8 cellular contexts compared by ENCODE assay signal in the genomic region with DNA sequence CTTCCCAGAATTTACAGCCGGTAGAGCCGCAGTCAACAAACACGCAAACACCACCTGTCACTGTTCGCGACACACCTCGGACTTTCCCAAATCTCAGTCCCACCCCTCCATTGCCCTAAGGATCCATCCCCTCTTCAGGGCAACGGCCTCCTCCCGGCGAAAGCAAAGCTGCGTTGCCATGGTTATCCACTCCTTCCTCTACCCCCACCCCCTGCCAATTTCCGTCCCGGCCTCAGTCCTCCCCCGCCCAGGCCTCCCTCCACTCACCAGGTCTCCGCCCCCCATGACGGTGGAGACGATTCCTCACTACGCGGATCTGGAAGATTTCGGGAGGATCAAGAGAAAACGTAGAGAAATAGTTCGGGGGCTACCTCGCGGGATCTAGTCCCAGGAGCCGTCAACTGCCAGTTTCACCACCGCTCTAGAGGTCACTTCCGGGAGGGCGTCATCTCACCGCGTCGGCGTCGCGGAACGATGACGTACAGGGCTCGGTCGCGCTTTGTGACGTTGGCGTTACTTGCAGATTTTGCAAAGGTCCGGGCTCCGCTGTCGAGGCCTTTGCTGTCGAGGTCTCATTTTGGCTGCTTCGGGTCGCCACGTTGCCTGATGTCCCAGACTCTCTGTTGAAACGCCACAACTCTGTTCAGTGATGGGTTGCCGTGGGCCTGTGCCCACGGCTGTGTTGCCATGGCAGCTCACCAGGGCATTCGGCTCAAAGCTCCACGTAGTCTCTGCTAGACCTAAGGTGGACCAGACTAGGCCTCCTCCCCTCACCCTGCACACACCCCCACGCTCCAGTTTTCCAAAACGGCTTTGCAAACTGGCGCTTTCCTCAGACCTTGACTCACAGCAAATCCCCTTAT. TPM values are rescaled to one million over a fixed set of nuclear protein-coding genes. Genes with fewer than 3 reads are reported as not detected.
DNase-seq lines count a peak whose midpoint lies in the region; ATAC-seq and TF ChIP-seq lines count a peak whose summit lies in the region.

A gene (minus strand): TSS at position 423 of the 863 bp plus-strand sequence. CDS start 138 bp downstream, at position 285.

- intact Hi-C loops in mucosa of descending colon (cut with DNase I, micrococcal nuclease), result no loop called here

- H3K27ac ChIP-seq in epithelial cell of prostate, result peak within 1 kb of the TSS; percentile 88

- H3K4me3 ChIP-seq in mucosa of descending colon, result peak within 1 kb of the TSS; percentile 83

- in situ Hi-C loops in Caki2 (cut with HindIII; ENCODE audit: low pct_unique_long_range_greater_than_20kb, low sequenced_read_pairs), result no loop called here

- TF ChIP-seq CTCF in mucosa of descending colon (IDR thresholded peaks at IDR 0.05), result no peak

- H3K9me3 ChIP-seq in mucosa of descending colon, result no peaks in the 10 kb centered on the region

- peak; percentile 60 for ATAC-seq in GM21526 (IDR thresholded peaks at IDR 0.05; ENCODE audit: low FRiP score, unreplicated experiment)
- ATAC-seq in mucosa of descending colon, result peak; percentile 99

- H3K36me3 ChIP-seq in mucosa of descending colon (ENCODE audit: low read depth), result peaks cover 3% of the 10 kb centered on the region

- no peak; the same call in 1 of the 2 replicates for TF ChIP-seq RAD21 in Ishikawa (IDR thresholded peaks at IDR 0.05; ENCODE audit: low read depth)

- TF ChIP-seq EP300 in Ishikawa (IDR thresholded peaks at IDR 0.05; ENCODE audit: borderline replicate concordance), result no peak

- peak; percentile 96 for DNase-seq in Caki2 (ENCODE audit: low read depth)
- peak; percentile 92 for DNase-seq in OCI-M2 (lab: John Stamatoyannopoulos, UW; ENCODE audit: unreplicated experiment)
- DNase-seq in activated T-cell treated with anti-CD3 and anti-CD28 coated beads for 4 hours, result peak; percentile 97
- peak; percentile 88 for DNase-seq in epithelial cell of prostate (ENCODE audit: low read depth, low spot score)
- DNase-seq in mucosa of descending colon, result peak; percentile 95 to 99 (median 99)
- DNase-seq in stimulated activated CD8-positive, alpha-beta memory T cell treated with anti-CD3 and anti-CD28 coated beads, Interleukin-4, amount 100 ng/mL, for 1 hour (ENCODE audit: low read depth in 2 of 2, low spot score in 1 of 2), result peak; percentile 94 to 95

- peaks cover 9% of the 10 kb centered on the region for H3K4me1 ChIP-seq in mucosa of descending colon (ENCODE audit: low read depth)

TF ChIP-seq in Ishikawa, 13 proteins besides CTCF, POLR2A, EP300 and RAD21:
- TF ChIP-seq, protein P1, sequence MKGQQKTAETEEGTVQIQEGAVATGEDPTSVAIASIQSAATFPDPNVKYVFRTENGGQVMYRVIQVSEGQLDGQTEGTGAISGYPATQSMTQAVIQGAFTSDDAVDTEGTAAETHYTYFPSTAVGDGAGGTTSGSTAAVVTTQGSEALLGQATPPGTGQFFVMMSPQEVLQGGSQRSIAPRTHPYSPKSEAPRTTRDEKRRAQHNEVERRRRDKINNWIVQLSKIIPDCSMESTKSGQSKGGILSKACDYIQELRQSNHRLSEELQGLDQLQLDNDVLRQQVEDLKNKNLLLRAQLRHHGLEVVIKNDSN (IDR thresholded peaks at IDR 0.05), result peak; percentile 58; the same call in 1 of the 2 replicates
- TF ChIP-seq NFIC (IDR thresholded peaks at IDR 0.05) (0 out of 2 replicates have a peak, but pooled peaks have one; percentile 12), EGR1 (IDR thresholded peaks at IDR 0.05) (no peak), CREB1 (IDR thresholded peaks at IDR 0.05; ENCODE audit: low read depth) (peak; percentile 100), FOXM1 (IDR thresholded peaks at IDR 0.05; ENCODE audit: borderline replicate concordance, low read depth) (no peak; the same call in 1 of the 2 replicates), TAF1 (IDR thresholded peaks at IDR 0.05; ENCODE audit: low read depth) (peak; percentile 74), ZBTB7A (IDR thresholded peaks at IDR 0.05; ENCODE audit: low read depth) (no peak), TEAD4 (IDR thresholded peaks at IDR 0.05) (peak; percentile 44; the same call in 1 of the 2 replicates), CEBPB (IDR thresholded peaks at IDR 0.05) (peak; percentile 10; the same call in 1 of the 2 replicates), YY1 (IDR thresholded peaks at IDR 0.05; ENCODE audit: low read depth) (peak; percentile 66), TCF12 (IDR thresholded peaks at IDR 0.05; ENCODE audit: low read depth) (peak; percentile 72)
- TF ChIP-seq, protein P2, sequence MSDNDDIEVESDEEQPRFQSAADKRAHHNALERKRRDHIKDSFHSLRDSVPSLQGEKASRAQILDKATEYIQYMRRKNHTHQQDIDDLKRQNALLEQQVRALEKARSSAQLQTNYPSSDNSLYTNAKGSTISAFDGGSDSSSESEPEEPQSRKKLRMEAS (IDR thresholded peaks at IDR 0.05), result peak; percentile 90
- TF ChIP-seq, protein P3, sequence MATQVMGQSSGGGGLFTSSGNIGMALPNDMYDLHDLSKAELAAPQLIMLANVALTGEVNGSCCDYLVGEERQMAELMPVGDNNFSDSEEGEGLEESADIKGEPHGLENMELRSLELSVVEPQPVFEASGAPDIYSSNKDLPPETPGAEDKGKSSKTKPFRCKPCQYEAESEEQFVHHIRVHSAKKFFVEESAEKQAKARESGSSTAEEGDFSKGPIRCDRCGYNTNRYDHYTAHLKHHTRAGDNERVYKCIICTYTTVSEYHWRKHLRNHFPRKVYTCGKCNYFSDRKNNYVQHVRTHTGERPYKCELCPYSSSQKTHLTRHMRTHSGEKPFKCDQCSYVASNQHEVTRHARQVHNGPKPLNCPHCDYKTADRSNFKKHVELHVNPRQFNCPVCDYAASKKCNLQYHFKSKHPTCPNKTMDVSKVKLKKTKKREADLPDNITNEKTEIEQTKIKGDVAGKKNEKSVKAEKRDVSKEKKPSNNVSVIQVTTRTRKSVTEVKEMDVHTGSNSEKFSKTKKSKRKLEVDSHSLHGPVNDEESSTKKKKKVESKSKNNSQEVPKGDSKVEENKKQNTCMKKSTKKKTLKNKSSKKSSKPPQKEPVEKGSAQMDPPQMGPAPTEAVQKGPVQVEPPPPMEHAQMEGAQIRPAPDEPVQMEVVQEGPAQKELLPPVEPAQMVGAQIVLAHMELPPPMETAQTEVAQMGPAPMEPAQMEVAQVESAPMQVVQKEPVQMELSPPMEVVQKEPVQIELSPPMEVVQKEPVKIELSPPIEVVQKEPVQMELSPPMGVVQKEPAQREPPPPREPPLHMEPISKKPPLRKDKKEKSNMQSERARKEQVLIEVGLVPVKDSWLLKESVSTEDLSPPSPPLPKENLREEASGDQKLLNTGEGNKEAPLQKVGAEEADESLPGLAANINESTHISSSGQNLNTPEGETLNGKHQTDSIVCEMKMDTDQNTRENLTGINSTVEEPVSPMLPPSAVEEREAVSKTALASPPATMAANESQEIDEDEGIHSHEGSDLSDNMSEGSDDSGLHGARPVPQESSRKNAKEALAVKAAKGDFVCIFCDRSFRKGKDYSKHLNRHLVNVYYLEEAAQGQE (IDR thresholded peaks at IDR 0.05; ENCODE audit: low read depth), result no peak
TF ChIP-seq in Ishikawa: peak in this region for 9.

RNA-seq across cellular contexts. Expression of the gene that starts here (rescaled TPM):
- 15.2 and 21.9 TPM in 2 replicates for total RNA-seq in Caki2 (2014; rRNA removed; shearing (Covaris generic); ENCODE audit: low replicate concordance)
- total RNA-seq in mucosa of descending colon, result 10 to 100 TPM; 21.7 to 26.5 (median 25.6) TPM

Comparison
In these comparisons a context has a peak if more than half of its experiments do, and no peak if none do; other contexts are left out.
1. Peak in every context shown above with its lines: DNase-seq, ATAC-seq, H3K4me3 ChIP-seq and H3K27ac ChIP-seq.